In the genomic region with DNA sequence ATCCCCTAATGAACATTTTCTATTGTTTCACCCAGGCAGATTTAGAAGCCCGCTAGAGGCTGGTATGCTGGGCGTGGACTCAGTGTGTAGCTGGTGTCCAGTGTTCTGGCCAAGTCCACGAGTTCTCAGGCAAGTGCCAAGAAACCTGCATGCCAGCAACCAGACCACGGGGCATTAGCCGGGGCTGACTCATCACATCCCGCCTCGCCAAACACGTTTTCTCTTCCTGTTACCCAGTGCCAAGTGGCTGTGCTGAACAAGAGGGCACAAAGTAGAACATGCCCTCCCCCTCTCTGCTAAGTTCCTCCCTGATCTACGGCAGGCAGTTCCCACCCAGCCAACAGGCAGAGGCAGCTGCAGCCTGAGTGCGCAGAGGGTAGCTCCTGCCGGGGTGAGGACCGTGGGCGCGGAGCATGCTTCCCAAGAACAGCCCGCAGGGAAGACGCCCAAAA, we compare ENCODE assay signal across 8 cellular contexts. TPM values are rescaled to one million over a fixed set of nuclear protein-coding genes. Genes with fewer than 3 reads are reported as not detected.
DNase-seq lines count a peak whose midpoint lies in the region; ATAC-seq, FAIRE-seq and TF ChIP-seq lines count a peak whose summit lies in the region.

No MANE protein-coding gene starts in this region.

- ATAC-seq in WTC11 (no peak), HG03432 (IDR thresholded peaks at IDR 0.05; ENCODE audit: unreplicated experiment) (no peak)

- intact Hi-C loops in kidney (cut with DNase I), result no loop called here
- intact Hi-C loops in CD4-positive, alpha-beta memory T cell (cut with micrococcal nuclease), result no loop called here

- no peak overlapping the region for H3K9ac ChIP-seq in kidney (ENCODE audit: low read length in 2 of 2)
- no peak overlapping the region for H3K9ac ChIP-seq in subcutaneous abdominal adipose tissue (ENCODE audit: low read length in 5 of 5)

- H3K36me3 ChIP-seq in kidney (ENCODE audit: control insufficient read depth in 1 of 2, insufficient read depth in 2 of 2, low read length in 2 of 2), result no peaks in the 10 kb centered on the region
- no peaks in the 10 kb centered on the region for H3K36me3 ChIP-seq in subcutaneous abdominal adipose tissue (ENCODE audit: control insufficient read depth in 5 of 5, insufficient read depth in 5 of 5, low read length in 5 of 5)
- no peaks in the 10 kb centered on the region for H3K36me3 ChIP-seq in CD4-positive, alpha-beta memory T cell (ENCODE audit: insufficient read depth, low read length)

- in situ Hi-C loops in T47D (cut with HindIII; ENCODE audit: low pct_unique_long_range_greater_than_20kb, low sequenced_read_pairs), result no loop called here

- no peaks in the 10 kb centered on the region for H3K36me3 Mint-ChIP-seq in WTC11
- H3K36me3 Mint-ChIP-seq in CD4-positive, alpha-beta memory T cell, result peaks cover 2 to 14% of the 10 kb centered on the region in 2 donors

- no peaks in the 10 kb centered on the region for H3K27me3 Mint-ChIP-seq in WTC11 (ENCODE audit: low read depth)
- H3K27me3 Mint-ChIP-seq in CD4-positive, alpha-beta memory T cell, result peaks cover 6 to 7% of the 10 kb centered on the region in 2 donors

- H3K27me3 ChIP-seq in subcutaneous abdominal adipose tissue (ENCODE audit: control insufficient read depth in 5 of 5, insufficient read depth in 4 of 5, low read length in 5 of 5), result no peaks in the 10 kb centered on the region
- no peaks in the 10 kb centered on the region for H3K27me3 ChIP-seq in CD4-positive, alpha-beta memory T cell (ENCODE audit: insufficient read depth, low read length)

- DNase-seq in DMS153 (lab: John Stamatoyannopoulos, UW) (peak; percentile 83), MV-4-11 (lab: John Stamatoyannopoulos, UW) (peak; percentile 80), T47D (ENCODE audit: low read depth in 1 of 2, low spot score in 1 of 2) (peak; percentile 56 to 93), kidney (peak; percentile 97), WTC11 (ENCODE audit: low spot score) (no peak)
- no peak for DNase-seq in CD4-positive, alpha-beta memory T cell

- H3K9me3 Mint-ChIP-seq in WTC11, result peaks cover 5% of the 10 kb centered on the region
- H3K9me3 Mint-ChIP-seq in CD4-positive, alpha-beta memory T cell, result peaks cover 0 to 26% (median 11%) of the 10 kb centered on the region in 8 donors

- H3K4me3 ChIP-seq in kidney (ENCODE audit: low read length in 2 of 2) (peak overlapping the region; percentile 19 to 44), subcutaneous abdominal adipose tissue (ENCODE audit: low read depth in 1 of 5, low read length in 5 of 5) (peak overlapping the region in 2 of 5 donors; percentile 1 to 19)
- no peak overlapping the region for H3K4me3 ChIP-seq in CD4-positive, alpha-beta memory T cell (ENCODE audit: low read length in 2 of 2)

- CTCF ChIA-PET in WTC11 (lab: Charles Lee), result no interaction called here
- CTCF ChIA-PET in CD4-positive, alpha-beta memory T cell (lab: Charles Lee; ENCODE audit: partially characterized antibody), result no interaction called here

- peak; percentile 69 for FAIRE-seq in kidney (lab: Jason Lieb, UNC)

- POLR2A ChIA-PET in WTC11 (lab: Charles Lee), result no interaction called here
- POLR2A ChIA-PET in CD4-positive, alpha-beta memory T cell (lab: Charles Lee; ENCODE audit: partially characterized antibody), result no interaction called here

- H3K27ac Mint-ChIP-seq in WTC11, result no peak overlapping the region; the same call in 1 of the 2 replicates
- H3K27ac Mint-ChIP-seq in CD4-positive, alpha-beta memory T cell, result no peak overlapping the region

- peaks cover 63% of the 10 kb centered on the region for H3K4me1 Mint-ChIP-seq in WTC11
- peaks cover 0 to 3% (median 0%) of the 10 kb centered on the region in 4 donors for H3K4me1 Mint-ChIP-seq in CD4-positive, alpha-beta memory T cell

- TF ChIP-seq CTCF in kidney (IDR thresholded peaks at IDR 0.05; ENCODE audit: borderline replicate concordance, extremely low read depth, insufficient read depth) (no peak), WTC11 (IDR thresholded peaks at IDR 0.05) (no peak)

- no peaks in the 10 kb centered on the region for H3K9me3 ChIP-seq in kidney (ENCODE audit: control insufficient read depth in 1 of 2, low read length in 2 of 2)
- peaks cover 3 to 13% (median 10%) of the 10 kb centered on the region in 5 donors for H3K9me3 ChIP-seq in subcutaneous abdominal adipose tissue (ENCODE audit: control insufficient read depth in 5 of 5, low read length in 5 of 5)
- H3K9me3 ChIP-seq in CD4-positive, alpha-beta memory T cell (ENCODE audit: control insufficient read depth in 1 of 2, low read length in 2 of 2), result peaks cover 0 to 3% of the 10 kb centered on the region in 2 donors

- H3K4me1 ChIP-seq in kidney (ENCODE audit: control insufficient read depth in 1 of 2, insufficient read depth in 1 of 2, low read depth in 1 of 2, low read length in 2 of 2), result peaks cover 3 to 15% of the 10 kb centered on the region in 2 donors
- H3K4me1 ChIP-seq in subcutaneous abdominal adipose tissue (ENCODE audit: control insufficient read depth in 5 of 5, insufficient read depth in 5 of 5, low read length in 5 of 5), result peaks cover 6 to 61% (median 29%) of the 10 kb centered on the region in 5 donors
- H3K4me1 ChIP-seq in CD4-positive, alpha-beta memory T cell (ENCODE audit: insufficient read depth, low read length), result no peaks in the 10 kb centered on the region

- H3K27ac ChIP-seq in kidney (ENCODE audit: low read depth in 2 of 2, low read length in 2 of 2) (peak overlapping the region; percentile 61 to 82), subcutaneous abdominal adipose tissue (ENCODE audit: low read depth, low read length) (peak overlapping the region; percentile 85)
- no peak overlapping the region for H3K27ac ChIP-seq in CD4-positive, alpha-beta memory T cell (ENCODE audit: low read depth, low read length)

- H3K4me3 Mint-ChIP-seq in WTC11, result no peak overlapping the region
- H3K4me3 Mint-ChIP-seq in CD4-positive, alpha-beta memory T cell, result no peak overlapping the region

TF ChIP-seq in WTC11, 78 proteins besides CTCF, POLR2A, EP300 and RAD21:
- TF ChIP-seq PRRX2 (CRISPR knock-in tag; IDR thresholded peaks at IDR 0.05) (no peak), SOX15 (CRISPR knock-in tag; IDR thresholded peaks at IDR 0.05) (no peak), NFATC4 (CRISPR knock-in tag; IDR thresholded peaks at IDR 0.05) (no peak), GABPB1 (CRISPR knock-in tag; IDR thresholded peaks at IDR 0.05) (no peak), NFYB (CRISPR knock-in tag; conservative IDR thresholded peaks at IDR 0.05; ENCODE audit: low read depth) (no peak), TCF7 (CRISPR knock-in tag; IDR thresholded peaks at IDR 0.05; ENCODE audit: low read depth) (no peak), ZNF219 (CRISPR knock-in tag; IDR thresholded peaks at IDR 0.05; ENCODE audit: borderline replicate concordance) (no peak), HMGXB4 (CRISPR knock-in tag; IDR thresholded peaks at IDR 0.05) (no peak)
- TF ChIP-seq, protein P1, sequence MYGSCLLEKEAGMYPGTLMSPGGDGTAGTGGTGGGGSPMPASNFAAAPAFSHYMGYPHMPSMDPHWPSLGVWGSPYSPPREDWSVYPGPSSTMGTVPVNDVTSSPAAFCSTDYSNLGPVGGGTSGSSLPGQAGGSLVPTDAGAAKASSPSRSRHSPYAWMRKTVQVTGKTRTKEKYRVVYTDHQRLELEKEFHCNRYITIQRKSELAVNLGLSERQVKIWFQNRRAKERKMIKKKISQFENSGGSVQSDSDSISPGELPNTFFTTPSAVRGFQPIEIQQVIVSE (CRISPR knock-in tag; IDR thresholded peaks at IDR 0.05; ENCODE audit: borderline replicate concordance), result no peak
TF ChIP-seq in WTC11: peak in this region for 0.

RNA-seq across cellular contexts. Expression of gene RAMACL, which starts 29.6 kb away (rescaled TPM):
- 1.9 TPM for total RNA-seq in kidney
- polyA plus RNA-seq in kidney (ENCODE audit: insufficient read depth, low read depth, low replicate concordance), result not detected
- total RNA-seq in WTC11 (2021), result 0.30 to 0.79 TPM (median 0.53 TPM) in 3 replicates
- under 1 TPM; 0.30 to 0.41 TPM for total RNA-seq in CD4-positive, alpha-beta memory T cell
- polyA plus RNA-seq in CD4-positive, alpha-beta memory T cell, result under 1 TPM; 0.39 to 0.41 TPM

Comparison
In these comparisons a context has a peak if more than half of its experiments do, and no peak if none do; other contexts are left out.
1. DNase-seq: peak in DMS153 (single experiment), MV-4-11 (single experiment), T47D (2 of 2) and kidney (single experiment); none in WTC11 (single experiment) and CD4-positive, alpha-beta memory T cell (0 of 5).
2. H3K4me3 ChIP-seq: peak in kidney (2 of 2); none in CD4-positive, alpha-beta memory T cell (0 of 2).